In the genomic region with DNA sequence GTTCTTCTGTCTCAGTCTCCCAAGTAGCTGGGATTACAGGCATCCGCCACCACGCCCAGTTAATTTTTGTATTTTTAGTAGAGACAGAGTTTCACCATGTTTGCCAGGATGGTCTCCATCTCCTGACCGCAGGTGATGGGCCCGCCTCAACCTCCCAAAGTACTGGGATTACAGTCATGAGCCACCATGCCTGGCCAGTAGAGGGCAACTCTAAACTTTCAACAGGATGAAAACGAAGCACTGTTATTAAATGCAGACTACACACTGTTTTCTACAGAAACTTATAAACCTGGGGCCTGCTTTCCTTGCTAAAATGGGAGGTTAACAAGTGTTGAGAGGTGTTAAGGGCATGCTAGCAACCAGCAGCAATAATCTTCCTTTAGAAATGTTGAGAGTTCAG, we compare ENCODE assay signal across 1 cellular context.
TF ChIP-seq lines count a peak whose summit lies in the region.

No MANE protein-coding gene starts in this region.

TF ChIP-seq in H1, 55 proteins besides CTCF, POLR2A, EP300 and RAD21:
- no peak for TF ChIP-seq TAF7 (optimal IDR thresholded peaks at IDR 0.05; ENCODE audit: borderline replicate concordance, low read depth, low read length)
- TF ChIP-seq HDAC6 (IDR thresholded peaks at IDR 0.05; ENCODE audit: low read depth, low read length), result no peak
- TF ChIP-seq POLR2AphosphoS5 (IDR thresholded peaks at IDR 0.05; ENCODE audit: low read depth, low read length), result no peak
- TF ChIP-seq CREB1 (IDR thresholded peaks at IDR 0.05), result no peak
- TF ChIP-seq JUND (IDR thresholded peaks at IDR 0.05; ENCODE audit: low read length), result no peak
- TF ChIP-seq BCL11A (IDR thresholded peaks at IDR 0.05; ENCODE audit: low read depth in 2 of 2, low read length in 2 of 2), result no peak
- no peak for TF ChIP-seq SIRT6 (IDR thresholded peaks at IDR 0.05; ENCODE audit: low read length)
- no peak for TF ChIP-seq PHF8 (conservative IDR thresholded peaks at IDR 0.05; ENCODE audit: low read depth, low read length)
- TF ChIP-seq, protein P1, sequence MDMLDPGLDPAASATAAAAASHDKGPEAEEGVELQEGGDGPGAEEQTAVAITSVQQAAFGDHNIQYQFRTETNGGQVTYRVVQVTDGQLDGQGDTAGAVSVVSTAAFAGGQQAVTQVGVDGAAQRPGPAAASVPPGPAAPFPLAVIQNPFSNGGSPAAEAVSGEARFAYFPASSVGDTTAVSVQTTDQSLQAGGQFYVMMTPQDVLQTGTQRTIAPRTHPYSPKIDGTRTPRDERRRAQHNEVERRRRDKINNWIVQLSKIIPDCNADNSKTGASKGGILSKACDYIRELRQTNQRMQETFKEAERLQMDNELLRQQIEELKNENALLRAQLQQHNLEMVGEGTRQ (IDR thresholded peaks at IDR 0.05; ENCODE audit: low read length), result no peak
- TF ChIP-seq SIX5 (IDR thresholded peaks at IDR 0.05; ENCODE audit: low read depth, low read length), result no peak
- TF ChIP-seq TAF1 (IDR thresholded peaks at IDR 0.05; ENCODE audit: low read depth, low read length), result no peak
- no peak for TF ChIP-seq GTF2F1 (IDR thresholded peaks at IDR 0.05; ENCODE audit: borderline replicate concordance, low read depth, low read length)
- TF ChIP-seq SIN3A (conservative IDR thresholded peaks at IDR 0.05 in 1 of 2, IDR thresholded peaks at IDR 0.05 in 1 of 2; ENCODE audit: low read depth in 1 of 2, low read length in 2 of 2), result no peak
- TF ChIP-seq TCF12 (IDR thresholded peaks at IDR 0.05; ENCODE audit: low read depth, low read length), result no peak
- TF ChIP-seq CHD1 (IDR thresholded peaks at IDR 0.05; ENCODE audit: low read depth, low read length), result no peak
- TF ChIP-seq CEBPB (IDR thresholded peaks at IDR 0.05; ENCODE audit: low read depth, low read length), result no peak
TF ChIP-seq in H1: peak in this region for 0.
